ENCODE assay signal across 26 cellular contexts in genomic region chr20:48953653-48954052, GRCh38.
"Had no signal": no experiment of that assay in that cellular context is flagged by ENCODE, and none has a peak within 500 bp of the region (broad histone marks: within the 10 kb centered on the region; RNA-seq: fewer than 3 reads in every experiment).

No MANE protein-coding gene starts in this region.

- DNase-seq: effector memory CD4-positive, alpha-beta T cell; esophagus squamous epithelium; foreskin fibroblast; glutamatergic neuron; immature natural killer cell; left lung; mesenchymal stem cell; midbrain; nucleus accumbens; ovary; sigmoid colon; stimulated activated CD4-positive, alpha-beta T cell treated with anti-CD3 and anti-CD28 coated beads, Interleukin-2, amount 100 ng/mL, for 24 hours; stimulated activated CD4-positive, alpha-beta T cell treated with anti-CD3 and anti-CD28 coated beads, Interleukin-4, amount 100 ng/mL, for 4 hours; stimulated activated naive CD4-positive, alpha-beta T cell; stomach; substantia nigra; transverse colon had no signal

- H3K9ac ChIP-seq: neural progenitor cell had no signal

- H3K4me2 ChIP-seq: neural progenitor cell had no signal

- H3K27ac ChIP-seq: epithelial cell of prostate, esophagus squamous epithelium, gastroesophageal sphincter, left lung, neural progenitor cell, ovary, prostate gland, sigmoid colon, skin epidermis, stomach, thoracic aorta, transverse colon had no signal

- FAIRE-seq: keratinocyte had no signal

- H2AFZ ChIP-seq: neural progenitor cell had no signal

- H3K4me1 ChIP-seq: esophagus squamous epithelium, gastroesophageal sphincter, neural progenitor cell, prostate gland, sigmoid colon had no signal

- H3K9me3 ChIP-seq: esophagus squamous epithelium, gastroesophageal sphincter, left lung, ovary, prostate gland, sigmoid colon, stomach, thoracic aorta, transverse colon had no signal

- H3K4me3 ChIP-seq: esophagus squamous epithelium, gastroesophageal sphincter, left lung, lung, neural progenitor cell, ovary, prostate gland, sigmoid colon, skin epidermis, stomach, thoracic aorta, transverse colon had no signal

- ATAC-seq: gastroesophageal sphincter; left lung; natural killer cell treated with Interleukin-12 subunit alpha and Interleukin-12 subunit beta and Interleukin-15 and Interleukin-18, amount 100 ng/mL, for 72 hours had no signal

- H3K36me3 ChIP-seq: neural progenitor cell, ovary, prostate gland had no signal

- H3K27me3 ChIP-seq: esophagus squamous epithelium, gastroesophageal sphincter, left lung, neural progenitor cell, ovary, sigmoid colon, stomach, transverse colon had no signal
